1 cellular context compared by ENCODE assay signal in the genomic region with DNA sequence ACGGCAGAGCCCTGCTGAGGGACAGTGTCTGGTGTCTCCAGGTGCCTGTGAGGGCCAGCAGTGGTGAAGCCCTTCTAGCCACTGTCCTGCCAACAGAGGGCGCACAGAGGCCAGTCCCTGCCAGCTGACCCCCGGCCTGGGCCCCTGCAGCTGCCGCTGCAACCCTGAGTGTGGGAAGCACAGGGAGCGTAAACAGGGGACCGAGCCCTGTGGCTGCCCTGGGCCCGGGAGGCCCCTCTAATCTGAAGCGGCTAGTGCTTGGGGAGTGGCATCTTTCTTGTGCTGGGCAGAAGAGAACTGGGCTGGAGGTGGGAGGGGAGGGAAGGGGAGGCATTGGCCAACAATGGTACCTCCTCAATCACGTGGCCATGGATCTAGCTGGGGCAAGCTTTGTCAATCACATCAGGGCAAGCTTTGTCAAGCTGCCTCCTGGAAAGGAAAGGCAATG.
A peak's percentile ranks its signal among the peaks of the same experiment; 100 is the strongest.
TF ChIP-seq lines count a peak whose summit lies in the region.

No MANE protein-coding gene starts in this region.

TF ChIP-seq in HEK293, 187 proteins besides CTCF, POLR2A, EP300 and RAD21 (continued from another document and continues in another):
- TF ChIP-seq, protein P1, sequence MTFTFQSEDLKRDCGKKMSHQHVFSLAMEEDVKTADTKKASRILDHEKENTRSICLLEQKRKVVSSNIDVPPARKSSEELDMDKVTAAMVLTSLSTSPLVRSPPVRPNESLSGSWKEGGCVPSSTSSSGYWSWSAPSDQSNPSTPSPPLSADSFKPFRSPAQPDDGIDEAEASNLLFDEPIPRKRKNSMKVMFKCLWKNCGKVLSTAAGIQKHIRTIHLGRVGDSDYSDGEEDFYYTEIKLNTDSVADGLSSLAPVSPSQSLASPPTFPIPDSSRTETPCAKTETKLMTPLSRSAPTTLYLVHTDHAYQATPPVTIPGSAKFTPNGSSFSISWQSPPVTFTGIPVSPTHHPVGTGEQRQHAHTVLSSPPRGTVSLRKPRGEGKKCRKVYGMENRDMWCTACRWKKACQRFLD (tag by site-specific recombination; IDR thresholded peaks at IDR 0.05): no peak
- TF ChIP-seq ZNF76 (tag by site-specific recombination; IDR thresholded peaks at IDR 0.05; ENCODE audit: borderline replicate concordance, low read depth) (no peak), REPIN1 (tag by site-specific recombination; IDR thresholded peaks at IDR 0.05; ENCODE audit: low read depth) (no peak), ZBTB17 (tag by site-specific recombination; IDR thresholded peaks at IDR 0.05) (no peak; the same call in 1 of the 2 replicates), EGR2 (tag by site-specific recombination; IDR thresholded peaks at IDR 0.05; ENCODE audit: low read depth) (no peak), MYNN (tag by site-specific recombination; IDR thresholded peaks at IDR 0.05; ENCODE audit: borderline replicate concordance) (no peak), ZNF416 (tag by site-specific recombination; IDR thresholded peaks at IDR 0.05) (no peak), HOXC10 (CRISPR knock-in tag; IDR thresholded peaks at IDR 0.05) (no peak), ZNF561 (tag by site-specific recombination; IDR thresholded peaks at IDR 0.05; ENCODE audit: borderline replicate concordance) (no peak), GLIS2 (tag by site-specific recombination; IDR thresholded peaks at IDR 0.05) (peak; percentile 94), ZNF2 (tag by site-specific recombination; IDR thresholded peaks at IDR 0.05) (peak; percentile 58; the same call in 1 of the 2 replicates), ZNF549 (tag by site-specific recombination; IDR thresholded peaks at IDR 0.05) (no peak), ZFP37 (tag by site-specific recombination; IDR thresholded peaks at IDR 0.05) (no peak), ZNF335 (tag by site-specific recombination; conservative IDR thresholded peaks at IDR 0.05) (no peak), ZNF544 (tag by site-specific recombination; IDR thresholded peaks at IDR 0.05) (no peak), SCRT2 (tag by site-specific recombination; IDR thresholded peaks at IDR 0.05) (no peak), IKZF3 (tag by site-specific recombination; IDR thresholded peaks at IDR 0.05) (no peak), ZNF121 (tag by site-specific recombination; IDR thresholded peaks at IDR 0.05) (no peak), SETDB1 (IDR thresholded peaks at IDR 0.05; ENCODE audit: insufficient read length, low read length) (no peak), ZNF266 (tag by site-specific recombination; IDR thresholded peaks at IDR 0.05; ENCODE audit: low read depth) (no peak), ZEB2 (tag by site-specific recombination; IDR thresholded peaks at IDR 0.05) (peak; percentile 29; the same call in 1 of the 2 replicates), ZNF302 (tag by site-specific recombination; IDR thresholded peaks at IDR 0.05; ENCODE audit: low read depth) (no peak), ZBTB20 (tag by site-specific recombination; IDR thresholded peaks at IDR 0.05) (peak; percentile 81; the same call in 1 of the 2 replicates), GLIS1 (tag by site-specific recombination; IDR thresholded peaks at IDR 0.05) (peak; percentile 71), SP3 (tag by site-specific recombination; IDR thresholded peaks at IDR 0.05) (peak; percentile 60), ZNF140 (tag by site-specific recombination; IDR thresholded peaks at IDR 0.05) (no peak), OVOL3 (tag by site-specific recombination; IDR thresholded peaks at IDR 0.05) (no peak), ZNF24 (tag by site-specific recombination; IDR thresholded peaks at IDR 0.05) (no peak), ZBTB7A (tag by site-specific recombination; IDR thresholded peaks at IDR 0.05; ENCODE audit: low read depth) (no peak), ZNF571 (tag by site-specific recombination; IDR thresholded peaks at IDR 0.05) (no peak), ZNF423 (tag by site-specific recombination; IDR thresholded peaks at IDR 0.05) (no peak), ZNF560 (tag by site-specific recombination; IDR thresholded peaks at IDR 0.05; ENCODE audit: borderline replicate concordance) (no peak), ZSCAN30 (tag by site-specific recombination; IDR thresholded peaks at IDR 0.05) (0 out of 2 replicates have a peak, but pooled peaks have one; percentile 47), KLF16 (tag by site-specific recombination; IDR thresholded peaks at IDR 0.05) (no peak), ZBTB8A (tag by site-specific recombination; IDR thresholded peaks at IDR 0.05) (peak; percentile 37; the same call in 1 of the 2 replicates)
- TF ChIP-seq, protein P2, sequence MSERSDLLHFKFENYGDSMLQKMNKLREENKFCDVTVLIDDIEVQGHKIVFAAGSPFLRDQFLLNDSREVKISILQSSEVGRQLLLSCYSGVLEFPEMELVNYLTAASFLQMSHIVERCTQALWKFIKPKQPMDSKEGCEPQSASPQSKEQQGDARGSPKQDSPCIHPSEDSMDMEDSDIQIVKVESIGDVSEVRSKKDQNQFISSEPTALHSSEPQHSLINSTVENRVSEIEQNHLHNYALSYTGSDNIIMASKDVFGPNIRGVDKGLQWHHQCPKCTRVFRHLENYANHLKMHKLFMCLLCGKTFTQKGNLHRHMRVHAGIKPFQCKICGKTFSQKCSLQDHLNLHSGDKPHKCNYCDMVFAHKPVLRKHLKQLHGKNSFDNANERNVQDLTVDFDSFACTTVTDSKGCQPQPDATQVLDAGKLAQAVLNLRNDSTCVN (tag by site-specific recombination; optimal IDR thresholded peaks at IDR 0.05): no peak
- TF ChIP-seq, protein P3, sequence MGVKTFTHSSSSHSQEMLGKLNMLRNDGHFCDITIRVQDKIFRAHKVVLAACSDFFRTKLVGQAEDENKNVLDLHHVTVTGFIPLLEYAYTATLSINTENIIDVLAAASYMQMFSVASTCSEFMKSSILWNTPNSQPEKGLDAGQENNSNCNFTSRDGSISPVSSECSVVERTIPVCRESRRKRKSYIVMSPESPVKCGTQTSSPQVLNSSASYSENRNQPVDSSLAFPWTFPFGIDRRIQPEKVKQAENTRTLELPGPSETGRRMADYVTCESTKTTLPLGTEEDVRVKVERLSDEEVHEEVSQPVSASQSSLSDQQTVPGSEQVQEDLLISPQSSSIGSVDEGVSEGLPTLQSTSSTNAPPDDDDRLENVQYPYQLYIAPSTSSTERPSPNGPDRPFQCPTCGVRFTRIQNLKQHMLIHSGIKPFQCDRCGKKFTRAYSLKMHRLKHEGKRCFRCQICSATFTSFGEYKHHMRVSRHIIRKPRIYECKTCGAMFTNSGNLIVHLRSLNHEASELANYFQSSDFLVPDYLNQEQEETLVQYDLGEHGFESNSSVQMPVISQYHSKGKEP (tag by site-specific recombination; IDR thresholded peaks at IDR 0.05): peak; percentile 82
- TF ChIP-seq, protein P4, sequence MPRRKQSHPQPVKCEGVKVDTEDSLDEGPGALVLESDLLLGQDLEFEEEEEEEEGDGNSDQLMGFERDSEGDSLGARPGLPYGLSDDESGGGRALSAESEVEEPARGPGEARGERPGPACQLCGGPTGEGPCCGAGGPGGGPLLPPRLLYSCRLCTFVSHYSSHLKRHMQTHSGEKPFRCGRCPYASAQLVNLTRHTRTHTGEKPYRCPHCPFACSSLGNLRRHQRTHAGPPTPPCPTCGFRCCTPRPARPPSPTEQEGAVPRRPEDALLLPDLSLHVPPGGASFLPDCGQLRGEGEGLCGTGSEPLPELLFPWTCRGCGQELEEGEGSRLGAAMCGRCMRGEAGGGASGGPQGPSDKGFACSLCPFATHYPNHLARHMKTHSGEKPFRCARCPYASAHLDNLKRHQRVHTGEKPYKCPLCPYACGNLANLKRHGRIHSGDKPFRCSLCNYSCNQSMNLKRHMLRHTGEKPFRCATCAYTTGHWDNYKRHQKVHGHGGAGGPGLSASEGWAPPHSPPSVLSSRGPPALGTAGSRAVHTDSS (tag by site-specific recombination; IDR thresholded peaks at IDR 0.05): no peak
- TF ChIP-seq, protein P5, sequence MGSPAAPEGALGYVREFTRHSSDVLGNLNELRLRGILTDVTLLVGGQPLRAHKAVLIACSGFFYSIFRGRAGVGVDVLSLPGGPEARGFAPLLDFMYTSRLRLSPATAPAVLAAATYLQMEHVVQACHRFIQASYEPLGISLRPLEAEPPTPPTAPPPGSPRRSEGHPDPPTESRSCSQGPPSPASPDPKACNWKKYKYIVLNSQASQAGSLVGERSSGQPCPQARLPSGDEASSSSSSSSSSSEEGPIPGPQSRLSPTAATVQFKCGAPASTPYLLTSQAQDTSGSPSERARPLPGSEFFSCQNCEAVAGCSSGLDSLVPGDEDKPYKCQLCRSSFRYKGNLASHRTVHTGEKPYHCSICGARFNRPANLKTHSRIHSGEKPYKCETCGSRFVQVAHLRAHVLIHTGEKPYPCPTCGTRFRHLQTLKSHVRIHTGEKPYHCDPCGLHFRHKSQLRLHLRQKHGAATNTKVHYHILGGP (tag by site-specific recombination; IDR thresholded peaks at IDR 0.05): no peak
- TF ChIP-seq, protein P6, sequence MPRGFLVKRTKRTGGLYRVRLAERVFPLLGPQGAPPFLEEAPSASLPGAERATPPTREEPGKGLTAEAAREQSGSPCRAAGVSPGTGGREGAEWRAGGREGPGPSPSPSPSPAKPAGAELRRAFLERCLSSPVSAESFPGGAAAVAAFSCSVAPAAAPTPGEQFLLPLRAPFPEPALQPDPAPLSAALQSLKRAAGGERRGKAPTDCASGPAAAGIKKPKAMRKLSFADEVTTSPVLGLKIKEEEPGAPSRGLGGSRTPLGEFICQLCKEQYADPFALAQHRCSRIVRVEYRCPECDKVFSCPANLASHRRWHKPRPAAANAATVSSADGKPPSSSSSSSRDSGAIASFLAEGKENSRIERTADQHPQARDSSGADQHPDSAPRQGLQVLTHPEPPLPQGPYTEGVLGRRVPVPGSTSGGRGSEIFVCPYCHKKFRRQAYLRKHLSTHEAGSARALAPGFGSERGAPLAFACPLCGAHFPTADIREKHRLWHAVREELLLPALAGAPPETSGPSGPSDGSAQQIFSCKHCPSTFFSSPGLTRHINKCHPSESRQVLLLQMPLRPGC (tag by site-specific recombination; IDR thresholded peaks at IDR 0.05): no peak
- TF ChIP-seq, protein P7, sequence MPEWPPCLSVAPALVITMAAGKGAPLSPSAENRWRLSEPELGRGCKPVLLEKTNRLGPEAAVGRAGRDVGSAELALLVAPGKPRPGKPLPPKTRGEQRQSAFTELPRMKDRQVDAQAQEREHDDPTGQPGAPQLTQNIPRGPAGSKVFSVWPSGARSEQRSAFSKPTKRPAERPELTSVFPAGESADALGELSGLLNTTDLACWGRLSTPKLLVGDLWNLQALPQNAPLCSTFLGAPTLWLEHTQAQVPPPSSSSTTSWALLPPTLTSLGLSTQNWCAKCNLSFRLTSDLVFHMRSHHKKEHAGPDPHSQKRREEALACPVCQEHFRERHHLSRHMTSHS (tag by site-specific recombination; IDR thresholded peaks at IDR 0.05): no peak
- TF ChIP-seq, protein P8, sequence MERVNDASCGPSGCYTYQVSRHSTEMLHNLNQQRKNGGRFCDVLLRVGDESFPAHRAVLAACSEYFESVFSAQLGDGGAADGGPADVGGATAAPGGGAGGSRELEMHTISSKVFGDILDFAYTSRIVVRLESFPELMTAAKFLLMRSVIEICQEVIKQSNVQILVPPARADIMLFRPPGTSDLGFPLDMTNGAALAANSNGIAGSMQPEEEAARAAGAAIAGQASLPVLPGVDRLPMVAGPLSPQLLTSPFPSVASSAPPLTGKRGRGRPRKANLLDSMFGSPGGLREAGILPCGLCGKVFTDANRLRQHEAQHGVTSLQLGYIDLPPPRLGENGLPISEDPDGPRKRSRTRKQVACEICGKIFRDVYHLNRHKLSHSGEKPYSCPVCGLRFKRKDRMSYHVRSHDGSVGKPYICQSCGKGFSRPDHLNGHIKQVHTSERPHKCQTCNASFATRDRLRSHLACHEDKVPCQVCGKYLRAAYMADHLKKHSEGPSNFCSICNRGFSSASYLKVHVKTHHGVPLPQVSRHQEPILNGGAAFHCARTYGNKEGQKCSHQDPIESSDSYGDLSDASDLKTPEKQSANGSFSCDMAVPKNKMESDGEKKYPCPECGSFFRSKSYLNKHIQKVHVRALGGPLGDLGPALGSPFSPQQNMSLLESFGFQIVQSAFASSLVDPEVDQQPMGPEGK (tag by site-specific recombination; IDR thresholded peaks at IDR 0.05): peak; percentile 82
- TF ChIP-seq, protein P9, sequence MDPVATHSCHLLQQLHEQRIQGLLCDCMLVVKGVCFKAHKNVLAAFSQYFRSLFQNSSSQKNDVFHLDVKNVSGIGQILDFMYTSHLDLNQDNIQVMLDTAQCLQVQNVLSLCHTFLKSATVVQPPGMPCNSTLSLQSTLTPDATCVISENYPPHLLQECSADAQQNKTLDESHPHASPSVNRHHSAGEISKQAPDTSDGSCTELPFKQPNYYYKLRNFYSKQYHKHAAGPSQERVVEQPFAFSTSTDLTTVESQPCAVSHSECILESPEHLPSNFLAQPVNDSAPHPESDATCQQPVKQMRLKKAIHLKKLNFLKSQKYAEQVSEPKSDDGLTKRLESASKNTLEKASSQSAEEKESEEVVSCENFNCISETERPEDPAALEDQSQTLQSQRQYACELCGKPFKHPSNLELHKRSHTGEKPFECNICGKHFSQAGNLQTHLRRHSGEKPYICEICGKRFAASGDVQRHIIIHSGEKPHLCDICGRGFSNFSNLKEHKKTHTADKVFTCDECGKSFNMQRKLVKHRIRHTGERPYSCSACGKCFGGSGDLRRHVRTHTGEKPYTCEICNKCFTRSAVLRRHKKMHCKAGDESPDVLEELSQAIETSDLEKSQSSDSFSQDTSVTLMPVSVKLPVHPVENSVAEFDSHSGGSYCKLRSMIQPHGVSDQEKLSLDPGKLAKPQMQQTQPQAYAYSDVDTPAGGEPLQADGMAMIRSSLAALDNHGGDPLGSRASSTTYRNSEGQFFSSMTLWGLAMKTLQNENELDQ (tag by site-specific recombination; IDR thresholded peaks at IDR 0.05; ENCODE audit: low read depth): no peak
- TF ChIP-seq, protein P10, sequence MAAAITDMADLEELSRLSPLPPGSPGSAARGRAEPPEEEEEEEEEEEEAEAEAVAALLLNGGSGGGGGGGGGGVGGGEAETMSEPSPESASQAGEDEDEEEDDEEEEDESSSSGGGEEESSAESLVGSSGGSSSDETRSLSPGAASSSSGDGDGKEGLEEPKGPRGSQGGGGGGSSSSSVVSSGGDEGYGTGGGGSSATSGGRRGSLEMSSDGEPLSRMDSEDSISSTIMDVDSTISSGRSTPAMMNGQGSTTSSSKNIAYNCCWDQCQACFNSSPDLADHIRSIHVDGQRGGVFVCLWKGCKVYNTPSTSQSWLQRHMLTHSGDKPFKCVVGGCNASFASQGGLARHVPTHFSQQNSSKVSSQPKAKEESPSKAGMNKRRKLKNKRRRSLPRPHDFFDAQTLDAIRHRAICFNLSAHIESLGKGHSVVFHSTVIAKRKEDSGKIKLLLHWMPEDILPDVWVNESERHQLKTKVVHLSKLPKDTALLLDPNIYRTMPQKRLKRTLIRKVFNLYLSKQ (tag by site-specific recombination; IDR thresholded peaks at IDR 0.05; ENCODE audit: borderline replicate concordance): no peak
- TF ChIP-seq, protein P11, sequence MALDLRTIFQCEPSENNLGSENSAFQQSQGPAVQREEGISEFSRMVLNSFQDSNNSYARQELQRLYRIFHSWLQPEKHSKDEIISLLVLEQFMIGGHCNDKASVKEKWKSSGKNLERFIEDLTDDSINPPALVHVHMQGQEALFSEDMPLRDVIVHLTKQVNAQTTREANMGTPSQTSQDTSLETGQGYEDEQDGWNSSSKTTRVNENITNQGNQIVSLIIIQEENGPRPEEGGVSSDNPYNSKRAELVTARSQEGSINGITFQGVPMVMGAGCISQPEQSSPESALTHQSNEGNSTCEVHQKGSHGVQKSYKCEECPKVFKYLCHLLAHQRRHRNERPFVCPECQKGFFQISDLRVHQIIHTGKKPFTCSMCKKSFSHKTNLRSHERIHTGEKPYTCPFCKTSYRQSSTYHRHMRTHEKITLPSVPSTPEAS (tag by site-specific recombination; IDR thresholded peaks at IDR 0.05): no peak
